In genomic region chr7:55573234-55573504, GRCh38 we compare ENCODE assay signal across 1 cellular context.
TF ChIP-seq lines count a peak whose summit lies in the region.

No MANE protein-coding gene starts in this region.

TF ChIP-seq in H1, 55 proteins besides CTCF, POLR2A, EP300 and RAD21:
- no peak for TF ChIP-seq CBX8 (IDR thresholded peaks at IDR 0.05; ENCODE audit: borderline replicate concordance, low read depth, low read length)
- no peak for TF ChIP-seq CHD2 (IDR thresholded peaks at IDR 0.05; ENCODE audit: low read length)
- no peak for TF ChIP-seq CEBPB (IDR thresholded peaks at IDR 0.05; ENCODE audit: low read depth, low read length)
- TF ChIP-seq GTF2F1 (IDR thresholded peaks at IDR 0.05; ENCODE audit: borderline replicate concordance, low read depth, low read length): no peak
TF ChIP-seq in H1: peak in this region for 0.
